In the genomic region with DNA sequence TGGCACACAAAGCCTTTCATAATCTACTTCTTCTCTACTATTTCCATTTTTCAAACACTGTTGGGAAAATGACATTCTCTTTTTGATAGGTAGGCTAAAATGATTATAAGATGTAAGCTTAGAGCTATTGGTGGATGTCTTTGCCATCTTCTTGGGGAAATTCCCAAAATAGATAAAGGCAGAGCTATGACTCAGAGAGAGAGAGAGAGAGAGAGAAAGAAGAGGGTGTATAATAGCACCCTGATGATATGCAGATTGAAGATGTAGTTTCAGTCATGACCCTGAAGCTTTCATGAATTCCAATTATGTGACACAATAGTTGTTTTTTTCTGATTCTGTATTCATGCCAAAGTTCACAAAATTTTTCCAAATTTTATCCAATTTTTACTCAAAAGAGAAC, we compare ENCODE assay signal across 22 cellular contexts.
"Had no signal": no experiment of that assay in that cellular context is flagged by ENCODE, and none has a peak within 500 bp of the region (broad histone marks: within the 10 kb centered on the region; RNA-seq: fewer than 3 reads in every experiment).

No MANE protein-coding gene starts in this region.

- H3K4me1 Mint-ChIP-seq: activated CD8-positive, alpha-beta memory T cell treated with anti-CD3 and anti-CD28 coated beads, Interleukin-2, amount 10 ng/mL, durations not matched to agents 7 days and 5 days; natural killer cell had no signal

- DNase-seq: activated CD4-positive, alpha-beta T cell treated with anti-CD3 and anti-CD28 coated beads for 4 hours; activated CD4-positive, alpha-beta T cell treated with anti-CD3 and anti-CD28 coated beads, Interleukin-2, amount 50 U/mL, for 48 hours; activated CD8-positive, alpha-beta memory T cell treated with anti-CD3 and anti-CD28 coated beads, Interleukin-2, amount 10 ng/mL, durations not matched to agents 7 days and 5 days; activated naive CD4-positive, alpha-beta T cell treated with anti-CD3 and anti-CD28 coated beads for 36 hours; activated T-cell treated with anti-CD3 and anti-CD28 coated beads for 4 hours; aorta; erythroblast; foreskin fibroblast; heart right ventricle; kidney glomerular epithelial cell; left ventricle myocardium inferior; midbrain; natural killer cell; spleen; stimulated activated CD4-positive, alpha-beta T cell treated with anti-CD3 and anti-CD28 coated beads, Interleukin-4, amount 100 ng/mL, for 1 hour; T-helper 1 cell; uterus had no signal

- H3K27ac Mint-ChIP-seq: activated CD8-positive, alpha-beta memory T cell treated with anti-CD3 and anti-CD28 coated beads, Interleukin-2, amount 10 ng/mL, durations not matched to agents 7 days and 5 days; activated naive CD4-positive, alpha-beta T cell treated with anti-CD3 and anti-CD28 coated beads for 36 hours; brain; natural killer cell; stimulated activated naive CD8-positive, alpha-beta T cell treated with anti-CD3 and anti-CD28 coated beads, Interleukin-15, Interleukin-2, amounts not matched to agents 100 ng/mL and 50 ng/mL, for 24 hours had no signal

- H3K36me3 Mint-ChIP-seq: activated CD8-positive, alpha-beta memory T cell treated with anti-CD3 and anti-CD28 coated beads, Interleukin-2, amount 10 ng/mL, durations not matched to agents 7 days and 5 days; brain; natural killer cell had no signal

- H3K27me3 ChIP-seq: heart right ventricle, right atrium auricular region, tibial nerve, uterus had no signal

- H3K36me3 ChIP-seq: heart right ventricle, left ventricle myocardium inferior, prostate gland, right atrium auricular region, spleen, tibial nerve, uterus had no signal

- H3K9me3 ChIP-seq: heart right ventricle, left ventricle myocardium inferior, prostate gland, right atrium auricular region, spleen, tibial nerve, uterus had no signal

- ATAC-seq: activated CD8-positive, alpha-beta memory T cell treated with anti-CD3 and anti-CD28 coated beads, Interleukin-2, amount 10 ng/mL, durations not matched to agents 7 days and 5 days; heart right ventricle; natural killer cell had no signal

- H3K4me3 Mint-ChIP-seq: activated CD8-positive, alpha-beta memory T cell treated with anti-CD3 and anti-CD28 coated beads, Interleukin-2, amount 10 ng/mL, durations not matched to agents 7 days and 5 days; activated naive CD4-positive, alpha-beta T cell treated with anti-CD3 and anti-CD28 coated beads for 36 hours; brain; natural killer cell; stimulated activated naive CD8-positive, alpha-beta T cell treated with anti-CD3 and anti-CD28 coated beads, Interleukin-15, Interleukin-2, amounts not matched to agents 100 ng/mL and 50 ng/mL, for 24 hours had no signal

- H3K27ac ChIP-seq: heart right ventricle, left ventricle myocardium inferior, prostate gland, right atrium auricular region, spleen, tibial nerve, uterus had no signal

- H3K4me3 ChIP-seq: heart right ventricle, left ventricle myocardium inferior, prostate gland, right atrium auricular region, spleen, tibial nerve, uterus had no signal

- H3K4me1 ChIP-seq: heart right ventricle, left ventricle myocardium inferior, prostate gland, right atrium auricular region, spleen, tibial nerve, uterus had no signal

- H3K9me3 Mint-ChIP-seq: activated naive CD4-positive, alpha-beta T cell treated with anti-CD3 and anti-CD28 coated beads for 36 hours; natural killer cell; stimulated activated naive CD8-positive, alpha-beta T cell treated with anti-CD3 and anti-CD28 coated beads, Interleukin-15, Interleukin-2, amounts not matched to agents 100 ng/mL and 50 ng/mL, for 24 hours had no signal
